ENCODE assay signal across 1 cellular context in genomic region chr5:141634162-141634561, GRCh38.
TF ChIP-seq lines count a peak whose summit lies in the region.

No MANE protein-coding gene starts in this region.

TF ChIP-seq in HepG2, 621 proteins besides CTCF, POLR2A, EP300 and RAD21:
- no peak for TF ChIP-seq ZNF44 (CRISPR knock-in tag; IDR thresholded peaks at IDR 0.05)
- TF ChIP-seq HES4 (CRISPR knock-in tag; IDR thresholded peaks at IDR 0.05; ENCODE audit: borderline replicate concordance) = no peak
- no peak for TF ChIP-seq KMT2A (CRISPR knock-in tag; IDR thresholded peaks at IDR 0.05)
- TF ChIP-seq, protein P1, sequence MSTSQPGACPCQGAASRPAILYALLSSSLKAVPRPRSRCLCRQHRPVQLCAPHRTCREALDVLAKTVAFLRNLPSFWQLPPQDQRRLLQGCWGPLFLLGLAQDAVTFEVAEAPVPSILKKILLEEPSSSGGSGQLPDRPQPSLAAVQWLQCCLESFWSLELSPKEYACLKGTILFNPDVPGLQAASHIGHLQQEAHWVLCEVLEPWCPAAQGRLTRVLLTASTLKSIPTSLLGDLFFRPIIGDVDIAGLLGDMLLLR (CRISPR knock-in tag; IDR thresholded peaks at IDR 0.05) = no peak
- TF ChIP-seq ZNF121 (CRISPR knock-in tag; IDR thresholded peaks at IDR 0.05) = no peak
- no peak for TF ChIP-seq SALL1 (CRISPR knock-in tag; IDR thresholded peaks at IDR 0.05)
- TF ChIP-seq HNRNPK (IDR thresholded peaks at IDR 0.05; ENCODE audit: low read depth, low read length, poor library complexity, severe bottlenecking) = no peak
- no peak for TF ChIP-seq MTF2 (CRISPR knock-in tag; IDR thresholded peaks at IDR 0.05; ENCODE audit: borderline replicate concordance)
- no peak for TF ChIP-seq SPEN (CRISPR knock-in tag; IDR thresholded peaks at IDR 0.05; ENCODE audit: low read depth)
- TF ChIP-seq ZNF644 (CRISPR knock-in tag; IDR thresholded peaks at IDR 0.05; ENCODE audit: low read depth) = no peak
- TF ChIP-seq, protein P2, sequence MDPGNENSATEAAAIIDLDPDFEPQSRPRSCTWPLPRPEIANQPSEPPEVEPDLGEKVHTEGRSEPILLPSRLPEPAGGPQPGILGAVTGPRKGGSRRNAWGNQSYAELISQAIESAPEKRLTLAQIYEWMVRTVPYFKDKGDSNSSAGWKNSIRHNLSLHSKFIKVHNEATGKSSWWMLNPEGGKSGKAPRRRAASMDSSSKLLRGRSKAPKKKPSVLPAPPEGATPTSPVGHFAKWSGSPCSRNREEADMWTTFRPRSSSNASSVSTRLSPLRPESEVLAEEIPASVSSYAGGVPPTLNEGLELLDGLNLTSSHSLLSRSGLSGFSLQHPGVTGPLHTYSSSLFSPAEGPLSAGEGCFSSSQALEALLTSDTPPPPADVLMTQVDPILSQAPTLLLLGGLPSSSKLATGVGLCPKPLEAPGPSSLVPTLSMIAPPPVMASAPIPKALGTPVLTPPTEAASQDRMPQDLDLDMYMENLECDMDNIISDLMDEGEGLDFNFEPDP (CRISPR knock-in tag; conservative IDR thresholded peaks at IDR 0.05) = no peak
- TF ChIP-seq GMEB2 (CRISPR knock-in tag; IDR thresholded peaks at IDR 0.05; ENCODE audit: low read depth) = no peak
- TF ChIP-seq USF2 (IDR thresholded peaks at IDR 0.05; ENCODE audit: low read depth, low read length) = no peak
- no peak for TF ChIP-seq USF2 (CRISPR knock-in tag; IDR thresholded peaks at IDR 0.05; ENCODE audit: borderline replicate concordance)
- no peak for TF ChIP-seq ZNF788 (CRISPR knock-in tag; IDR thresholded peaks at IDR 0.05; ENCODE audit: borderline replicate concordance)
- TF ChIP-seq AKAP8 (CRISPR knock-in tag; IDR thresholded peaks at IDR 0.05) = no peak
- TF ChIP-seq ZNF713 (CRISPR knock-in tag; IDR thresholded peaks at IDR 0.05) = no peak
- no peak for TF ChIP-seq CHD2 (IDR thresholded peaks at IDR 0.05; ENCODE audit: low read depth, low read length)
- no peak for TF ChIP-seq ZBTB7B (CRISPR knock-in tag; IDR thresholded peaks at IDR 0.05)
- no peak for TF ChIP-seq RERE (CRISPR knock-in tag; IDR thresholded peaks at IDR 0.05; ENCODE audit: low read depth)
